1 cellular context compared by ENCODE assay signal in the genomic region with DNA sequence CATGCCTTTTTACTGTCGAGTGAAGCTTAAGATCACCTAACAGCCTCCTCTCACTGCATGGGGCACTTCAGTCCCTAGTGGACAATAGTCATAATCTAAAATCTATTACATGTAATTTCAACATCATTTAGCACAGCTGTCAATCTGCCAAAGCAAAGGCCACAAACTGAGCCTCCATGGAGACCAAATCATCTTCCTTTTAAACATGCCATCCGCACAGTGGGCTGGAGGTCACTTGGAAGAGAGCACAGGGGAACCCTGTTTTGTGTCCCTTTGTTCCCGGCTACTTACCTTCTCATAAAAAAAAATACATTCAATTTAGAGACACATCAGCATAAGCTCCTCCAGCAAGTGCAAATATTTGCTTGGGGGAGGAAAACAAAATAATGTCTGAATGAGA.
TF ChIP-seq lines count a peak whose summit lies in the region.

No MANE protein-coding gene starts in this region.

TF ChIP-seq in SK-N-SH treated with all-trans-retinoic acid at 6 μM for 48 hours, 23 proteins besides CTCF, POLR2A, EP300 and RAD21 (continued from another document):
- TF ChIP-seq TSHZ2 (CRISPR knock-in tag; IDR thresholded peaks at IDR 0.05), result no peak
